In genomic region chr3:51682079-51682478, GRCh38 we compare ENCODE assay signal across 8 cellular contexts. TPM values are rescaled to one million over a fixed set of nuclear protein-coding genes. Genes with fewer than 3 reads are reported as not detected.
DNase-seq lines count a peak whose midpoint lies in the region; ATAC-seq and TF ChIP-seq lines count a peak whose summit lies in the region.

No MANE protein-coding gene starts in this region.

- no peak for TF ChIP-seq POLR2A in transverse colon (IDR thresholded peaks at IDR 0.05)

- TF ChIP-seq CTCF in RWPE1 (conservative IDR thresholded peaks at IDR 0.05; ENCODE audit: low read depth) (peak; percentile 83), fibroblast of villous mesenchyme (IDR thresholded peaks at IDR 0.05; ENCODE audit: insufficient read depth, low read depth, low read length) (peak; percentile 93), omental fat pad (IDR thresholded peaks at IDR 0.05) (peak in 1 of 3 donors; percentile 76), transverse colon (IDR thresholded peaks at IDR 0.05) (peak; percentile 70 to 93 (median 84))

- no peaks in the 10 kb centered on the region for H3K9me3 Mint-ChIP-seq in activated T-helper 17 cell treated with anti-CD3 and anti-CD28 coated beads, Interleukin-2, amount 50 U/mL, for 72 hours

- H3K4me3 ChIP-seq in fibroblast of villous mesenchyme (ENCODE audit: low read depth, low read length) (no peak overlapping the region), transverse colon (no peak overlapping the region)

- peaks cover 59% of the 10 kb centered on the region for H3K4me1 Mint-ChIP-seq in activated T-helper 17 cell treated with anti-CD3 and anti-CD28 coated beads, Interleukin-2, amount 50 U/mL, for 72 hours

- no peaks in the 10 kb centered on the region for H3K27me3 Mint-ChIP-seq in activated T-helper 17 cell treated with anti-CD3 and anti-CD28 coated beads, Interleukin-2, amount 50 U/mL, for 72 hours

- WGBS in transverse colon (ENCODE audit: low coverage in 1 of 2), 2 donors: 30% methylated on average over 4 of the region's 4 CpGs; no CpG with 5 or more reads in 1 of the 2 donors

- DNase-seq in Daoy (ENCODE audit: low read depth) (peak; percentile 74), HuH-7 (ENCODE audit: low spot score) (peak; percentile 94), RWPE1 (ENCODE audit: low spot score) (peak; percentile 85), fibroblast of villous mesenchyme (ENCODE audit: low read depth) (peak; percentile 90), omental fat pad (ENCODE audit: low spot score) (peak; percentile 42), transverse colon (peak; percentile 74)

- H3K36me3 ChIP-seq in transverse colon: peaks cover 0 to 24% (median 0%) of the 10 kb centered on the region in 4 donors

- peaks cover 13 to 33% (median 21%) of the 10 kb centered on the region in 4 donors for H3K4me1 ChIP-seq in transverse colon

- H3K27ac ChIP-seq in RWPE1 (peak overlapping the region; percentile 82), transverse colon (peak overlapping the region; percentile 28 to 58 (median 42))

- H3K4me3 Mint-ChIP-seq in activated T-helper 17 cell treated with anti-CD3 and anti-CD28 coated beads, Interleukin-2, amount 50 U/mL, for 72 hours: peak overlapping the region; percentile 59

- in situ Hi-C loops in transverse colon (cut with MboI; ENCODE audit: low pct_ligation_motif_present in 1 of 4, low pct_unique_long_range_greater_than_20kb in 1 of 4, low sequenced_read_pairs in 3 of 4): loop anchor here in 2 of 4 donors (10.0 to 25.0 kb wide), 2 partner anchors 177 to 295 kb away; partner anchors contain the start of genes DCAF1 (in 2 of the 2), MANF (in 1 of the 2) and RBM15B (in 1 of the 2)

- no peaks in the 10 kb centered on the region for H3K27me3 ChIP-seq in transverse colon

- no peaks in the 10 kb centered on the region for H3K9me3 ChIP-seq in transverse colon

- peak overlapping the region; percentile 42 for H3K27ac Mint-ChIP-seq in activated T-helper 17 cell treated with anti-CD3 and anti-CD28 coated beads, Interleukin-2, amount 50 U/mL, for 72 hours

- peaks cover 41% of the 10 kb centered on the region for H3K36me3 Mint-ChIP-seq in activated T-helper 17 cell treated with anti-CD3 and anti-CD28 coated beads, Interleukin-2, amount 50 U/mL, for 72 hours (ENCODE audit: low read depth)

- CTCF ChIA-PET in RWPE1 (lab: Yijun Ruan, JAX): interaction anchor here (0.6 to 2.0 kb wide), 9 partner anchors 9 to 180 kb away, joined by 3 to 10 read pairs (median 3); partner anchors contain the start of gene TEX264

- intact Hi-C loops in transverse colon (cut with DNase I; ENCODE audit: low total_unique reads): loop anchor here (10.0 kb wide), 1 partner anchor 287 kb away; the partner anchor contains the start of gene RBM15B

- ATAC-seq in GM21526 (IDR thresholded peaks at IDR 0.05; ENCODE audit: low FRiP score, unreplicated experiment) (peak; percentile 76), omental fat pad (ENCODE audit: low FRiP score) (peak; percentile 51)
- ATAC-seq in activated T-helper 17 cell treated with anti-CD3 and anti-CD28 coated beads, Interleukin-2, amount 50 U/mL, for 72 hours (replicated peaks): peak; percentile 80

- no peak for TF ChIP-seq EP300 in transverse colon (IDR thresholded peaks at IDR 0.05; ENCODE audit: low read depth)

- POLR2A ChIA-PET in RWPE1 (lab: Yijun Ruan, JAX; ENCODE audit: low non-redundant PET): interaction anchor here (0.5 kb wide), 1 partner anchor 18 kb away, joined by 7 read pairs; no protein-coding TSS in a partner anchor

RNA-seq across cellular contexts. Expression of gene TEX264, which starts 11.0 kb away (rescaled TPM):
- 35.0 and 37.2 TPM in 2 replicates for total RNA-seq in Daoy (2014; rRNA removed; shearing (Covaris generic))
- total RNA-seq in activated T-helper 17 cell treated with anti-CD3 and anti-CD28 coated beads, Interleukin-2, amount 50 U/mL, for 72 hours: 10 to 100 TPM; 43.4 to 55.3 TPM
- total RNA-seq in fibroblast of villous mesenchyme (37.6 and 37.7 TPM in 2 replicates), omental fat pad (10 to 100 TPM; 40.2 to 82.1 (median 62.9) TPM), transverse colon (100 to 1,000 TPM in 1 of 4 donors, 10 to 100 TPM in 3; 60.9 to 116 (median 88.2) TPM)

RNA-seq across cellular contexts. Expression of gene GRM2, which starts 24.8 kb away (rescaled TPM):
- not detected in 2 replicates for total RNA-seq in Daoy (2014; rRNA removed; shearing (Covaris generic))
- total RNA-seq in activated T-helper 17 cell treated with anti-CD3 and anti-CD28 coated beads, Interleukin-2, amount 50 U/mL, for 72 hours: under 1 TPM; 0.45 to 0.73 TPM
- total RNA-seq in fibroblast of villous mesenchyme (under 0.01 TPM in 1 of 2 replicates, not detected in the other), omental fat pad (under 1 TPM in 3 of 4 donors, not detected in 1; 0.06 to 0.48 (median 0.19) TPM), transverse colon (under 1 TPM in 2 of 4 donors, not detected in 2; 0.16 to 0.27 TPM)

Comparison
In these comparisons a context has a peak if more than half of its experiments do, and no peak if none do; other contexts are left out.
1. DNase-seq: peak in every context shown above with its lines; median percentile 94 in HuH-7; 90 in fibroblast of villous mesenchyme; 85 in RWPE1; 74 in Daoy; 74 in transverse colon; 42 in omental fat pad.